Comparison of ENCODE assay signal across 25 cellular contexts in genomic region chr15:71139264-71139663, GRCh38. TPM values are rescaled to one million over a fixed set of nuclear protein-coding genes. Genes with fewer than 3 reads are reported as not detected.
"Had no signal": no experiment of that assay in that cellular context is flagged by ENCODE, and none has a peak within 500 bp of the region (broad histone marks: within the 10 kb centered on the region; RNA-seq: fewer than 3 reads in every experiment).

No MANE protein-coding gene starts in this region.

- H3K27me3 ChIP-seq: brain microvascular endothelial cell, gastroesophageal sphincter, hepatocyte, ovary, tibial nerve had no signal

- H3K4me1 ChIP-seq: gastroesophageal sphincter had no signal

- H3K4me2 ChIP-seq: hepatocyte had no signal

- H3K36me3 ChIP-seq: gastroesophageal sphincter, ovary, tibial nerve had no signal

- ATAC-seq: activated CD4-positive, CD25-positive, alpha-beta regulatory T cell treated with anti-CD3 and anti-CD28 coated beads, Interleukin-2, amount 50 U/mL, for 24 hours; gastroesophageal sphincter; naive thymus-derived CD4-positive, alpha-beta T cell; T-cell had no signal

- H2AFZ ChIP-seq: hepatocyte had no signal

- H3K27ac ChIP-seq: brain microvascular endothelial cell, coronary artery, dorsolateral prefrontal cortex, gastroesophageal sphincter, hepatocyte, ovary, tibial nerve had no signal

- H3K9me3 ChIP-seq: gastroesophageal sphincter, ovary, tibial nerve had no signal

- H3K4me3 ChIP-seq: coronary artery, dorsolateral prefrontal cortex, gastroesophageal sphincter, hepatocyte, ovary, tibial nerve had no signal

- DNase-seq: activated CD4-positive, alpha-beta T cell treated with anti-CD3 and anti-CD28 coated beads for 48 hours; activated CD4-positive, alpha-beta T cell treated with anti-CD3 and anti-CD28 coated beads, Interleukin-2, amount 50 U/mL, for 48 hours; activated CD8-positive, alpha-beta memory T cell treated with anti-CD3 and anti-CD28 coated beads for 24 hours; activated gamma-delta T cell treated with Interleukin-2 at 50 U/mL for 16 hours; activated naive CD4-positive, alpha-beta T cell treated with anti-CD3 and anti-CD28 coated beads, Interleukin-2, amount 50 U/mL, for 16 hours; amniotic stem cell; brain microvascular endothelial cell; dorsolateral prefrontal cortex; effector memory CD4-positive, alpha-beta T cell; islet precursor cell; midbrain; naive thymus-derived CD4-positive, alpha-beta T cell; ovary; retina; stimulated activated CD4-positive, alpha-beta T cell treated with anti-CD3 and anti-CD28 coated beads, Interleukin-15, amount 100 ng/mL, for 24 hours; stimulated activated CD4-positive, alpha-beta T cell treated with anti-CD3 and anti-CD28 coated beads, Interleukin-2, amount 100 ng/mL, for 24 hours; stimulated activated naive CD4-positive, alpha-beta T cell; T-cell had no signal

RNA-seq across cellular contexts. Expression of gene THSD4, which starts 24.0 kb away (rescaled TPM):
- total RNA-seq: activated T-helper 1 cell treated with anti-CD3 and anti-CD28 coated beads, Interleukin-12 subunit alpha, Interleukin-12 subunit beta, Interleukin-2, Interleukin-4 antibody, amounts not matched to agents 30 ng/mL and 10 ng/mL and 1 ng/mL, durations not matched to agents 14 hours and 24 hours and 36 hours; naive thymus-derived CD4-positive, alpha-beta T cell; T-helper 2 cell treated with Interferon-gamma antibody and Interleukin-4, amounts not matched to agents 100 ng/mL and 5 ng/mL, for 36 hours had no signal
- polyA plus RNA-seq: naive thymus-derived CD4-positive, alpha-beta T cell had no signal
